In the genomic region with DNA sequence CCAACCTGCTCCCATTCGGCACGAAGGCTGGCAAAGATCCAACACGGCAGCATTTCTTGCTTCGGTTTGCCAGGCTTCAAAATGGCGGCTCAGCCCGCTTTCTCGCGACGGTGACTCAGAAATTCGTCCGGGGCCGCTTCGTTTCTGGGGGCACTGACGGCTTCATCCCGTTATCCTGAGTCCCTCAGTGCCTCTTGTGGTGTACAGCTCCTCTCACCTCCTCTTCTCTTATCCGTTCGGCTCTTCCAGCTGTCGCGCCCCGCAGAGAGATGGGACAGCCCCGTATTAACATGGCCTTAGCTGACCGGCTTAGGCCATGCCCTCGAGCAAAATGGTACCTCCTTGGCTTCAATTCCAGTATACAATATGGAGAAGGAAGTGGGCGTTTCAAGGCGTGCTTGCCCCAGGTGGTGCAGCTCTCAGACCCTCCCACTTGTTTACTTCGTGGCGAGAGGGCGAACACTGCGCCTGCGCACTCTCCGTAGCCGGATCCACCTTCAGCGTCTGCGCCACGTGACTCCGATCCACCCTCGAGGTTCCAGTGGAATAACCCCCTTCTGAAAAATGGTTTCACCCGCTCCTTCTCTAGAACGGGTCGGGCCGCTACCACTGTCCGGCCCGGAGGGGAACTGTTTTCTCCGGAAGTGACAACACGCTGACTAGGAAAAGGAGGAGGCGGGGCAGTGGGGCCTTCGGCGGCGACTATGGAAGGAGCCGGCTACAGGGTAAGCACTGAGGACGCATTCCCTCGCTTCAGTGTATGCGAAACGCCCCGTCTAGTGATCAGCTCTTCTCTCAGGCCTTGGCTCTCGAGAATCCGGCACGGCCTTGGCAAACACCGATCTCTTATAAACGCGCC, we compare ENCODE assay signal across 1 cellular context.
TF ChIP-seq lines count a peak whose summit lies in the region.

TSS of gene AKT1S1 (minus strand) at position 336 of the 859 bp plus-strand sequence. CDS start 4,060 bp downstream, outside the sequence.
TSS of gene TBC1D17 (plus strand) at position 683 of the 859 bp plus-strand sequence. CDS start at position 705, 22 bp downstream.

TF ChIP-seq in H1, 55 proteins besides CTCF, POLR2A, EP300 and RAD21 (continued from another document):
- TF ChIP-seq KDM1A (IDR thresholded peaks at IDR 0.05; ENCODE audit: borderline replicate concordance, low read length) (no peak), SAP30 (IDR thresholded peaks at IDR 0.05; ENCODE audit: insufficient read depth, insufficient replicate concordance, low read length) (peak; percentile 24)
TF ChIP-seq in H1: peak in this region for 28.
